ENCODE assay signal across 17 cellular contexts in the genomic region with DNA sequence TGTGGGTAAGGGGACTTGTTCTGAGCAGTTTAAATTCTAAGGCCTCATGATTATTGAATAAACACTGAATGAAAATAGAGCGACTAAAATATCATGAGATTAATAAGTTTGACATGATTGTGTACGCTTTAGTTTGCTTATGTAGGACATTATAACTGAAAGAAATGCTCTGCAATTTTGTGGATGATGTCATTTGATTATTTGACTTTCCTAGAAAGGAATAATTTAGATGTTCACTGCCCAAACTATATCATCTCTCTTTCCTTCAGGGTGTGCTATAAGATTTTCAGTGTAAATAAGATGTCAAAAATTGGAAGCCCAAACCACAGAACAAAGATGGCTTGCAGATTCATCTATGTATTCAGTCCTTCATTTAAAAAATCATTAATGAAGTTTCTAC.
"Had no signal": no experiment of that assay in that cellular context is flagged by ENCODE, and none has a peak within 500 bp of the region (broad histone marks: within the 10 kb centered on the region; RNA-seq: fewer than 3 reads in every experiment).

No MANE protein-coding gene starts in this region.

- H3K4me3 Mint-ChIP-seq: activated B cell treated with CpG ODN at 0.5 μM for 24 hours; activated CD4-positive, alpha-beta T cell treated with anti-CD3 and anti-CD28 coated beads, Interleukin-2, amount 10 ng/mL, durations not matched to agents 24 days and 14 days; activated CD8-positive, alpha-beta T cell treated with anti-CD3 and anti-CD28 coated beads, Interleukin-2, amount 10 ng/mL, durations not matched to agents 7 days and 5 days; endodermal cell; nephron had no signal

- DNase-seq: activated B cell treated with CpG ODN at 0.5 μM for 24 hours; activated CD4-positive, alpha-beta T cell treated with anti-CD3 and anti-CD28 coated beads, Interleukin-2, amount 10 ng/mL, durations not matched to agents 24 days and 14 days; activated CD8-positive, alpha-beta memory T cell treated with anti-CD3 and anti-CD28 coated beads, Interleukin-2, amount 50 U/mL, for 4 hours; activated CD8-positive, alpha-beta T cell treated with anti-CD3 and anti-CD28 coated beads, Interleukin-2, amount 10 ng/mL, durations not matched to agents 7 days and 5 days; activated gamma-delta T cell treated with Interleukin-2 at 50 U/mL for 16 hours; endodermal cell; islet precursor cell; left lung; nucleus accumbens; right cardiac atrium; stimulated activated CD4-positive, alpha-beta T cell treated with anti-CD3 and anti-CD28 coated beads, Interleukin-4, amount 100 ng/mL, for 24 hours; stimulated activated naive CD4-positive, alpha-beta T cell; transverse colon had no signal

- ATAC-seq: activated CD8-positive, alpha-beta T cell treated with anti-CD3 and anti-CD28 coated beads, Interleukin-2, amount 10 ng/mL, durations not matched to agents 7 days and 5 days; left lung; right cardiac atrium had no signal

- H3K4me3 ChIP-seq: cardiac muscle cell, left lung, prostate gland, skin epidermis, transverse colon had no signal

- H3K9me3 Mint-ChIP-seq: activated B cell treated with CpG ODN at 0.5 μM for 24 hours; activated CD4-positive, alpha-beta T cell treated with anti-CD3 and anti-CD28 coated beads, Interleukin-2, amount 10 ng/mL, durations not matched to agents 24 days and 14 days; endodermal cell; nephron had no signal

- H3K27ac ChIP-seq: cardiac muscle cell, left lung, prostate gland, transverse colon had no signal

- H3K9me3 ChIP-seq: left lung, prostate gland, transverse colon had no signal

- H3K4me1 ChIP-seq: left lung, prostate gland, transverse colon had no signal

- H3K27me3 ChIP-seq: left lung, transverse colon had no signal

- H3K36me3 ChIP-seq: cardiac muscle cell, left lung, prostate gland, transverse colon had no signal

- H3K4me1 Mint-ChIP-seq: activated B cell treated with CpG ODN at 0.5 μM for 24 hours, nephron had no signal

- H3K27ac Mint-ChIP-seq: activated B cell treated with CpG ODN at 0.5 μM for 24 hours; activated CD4-positive, alpha-beta T cell treated with anti-CD3 and anti-CD28 coated beads, Interleukin-2, amount 10 ng/mL, durations not matched to agents 24 days and 14 days; activated CD8-positive, alpha-beta T cell treated with anti-CD3 and anti-CD28 coated beads, Interleukin-2, amount 10 ng/mL, durations not matched to agents 7 days and 5 days; endodermal cell; nephron had no signal
